ENCODE assay signal across 1 cellular context in the genomic region with DNA sequence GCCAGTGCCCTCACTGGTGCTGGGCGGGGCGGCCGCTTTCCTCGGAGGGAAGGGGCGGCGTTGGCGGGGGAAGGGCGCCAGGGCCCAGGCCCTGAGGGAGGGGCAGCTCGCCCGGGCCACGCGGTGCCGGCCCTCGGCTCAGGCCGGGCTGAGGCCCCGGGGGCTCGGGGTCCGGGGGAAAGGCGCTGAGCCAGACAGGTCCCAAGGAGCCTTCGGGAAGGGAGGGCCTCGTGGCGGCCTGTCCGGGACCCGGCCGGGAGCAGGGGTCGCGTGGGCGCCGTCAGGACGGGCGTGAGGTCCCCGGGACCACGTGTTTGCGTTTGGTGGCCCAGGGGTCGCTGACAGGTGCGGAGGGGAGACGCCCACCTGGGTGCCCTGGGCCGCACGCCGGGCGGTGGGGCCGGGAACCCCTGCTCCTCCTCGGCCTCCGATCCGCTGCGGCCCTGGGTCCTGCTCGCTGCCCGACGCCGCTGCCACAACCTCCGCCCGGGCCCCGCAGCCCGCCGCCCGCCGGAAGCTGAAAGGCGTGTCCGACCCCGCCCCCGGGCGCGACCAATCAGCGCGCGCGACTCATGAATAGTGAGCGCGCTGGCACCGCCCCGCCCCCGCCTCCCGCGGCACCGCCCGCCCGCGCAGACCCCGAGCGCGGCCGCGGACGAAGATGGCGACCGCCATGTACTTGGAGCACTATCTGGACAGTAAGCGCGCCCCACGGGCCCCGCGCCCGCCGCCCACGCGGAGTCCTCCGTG.
A peak's percentile ranks its signal among the peaks of the same experiment; 100 is the strongest.
TF ChIP-seq lines count a peak whose summit lies in the region.

ING5 (plus strand) TSS at position 635 of the 750 bp plus-strand sequence; CDS start at position 662, 27 bp downstream.

TF ChIP-seq in K562, 482 proteins besides CTCF, POLR2A, EP300 and RAD21 (continued from another document):
- TF ChIP-seq, protein P1, sequence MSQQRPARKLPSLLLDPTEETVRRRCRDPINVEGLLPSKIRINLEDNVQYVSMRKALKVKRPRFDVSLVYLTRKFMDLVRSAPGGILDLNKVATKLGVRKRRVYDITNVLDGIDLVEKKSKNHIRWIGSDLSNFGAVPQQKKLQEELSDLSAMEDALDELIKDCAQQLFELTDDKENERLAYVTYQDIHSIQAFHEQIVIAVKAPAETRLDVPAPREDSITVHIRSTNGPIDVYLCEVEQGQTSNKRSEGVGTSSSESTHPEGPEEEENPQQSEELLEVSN (IDR thresholded peaks at IDR 0.05; ENCODE audit: borderline replicate concordance in 1 of 2, extremely low read depth in 1 of 2, insufficient read depth in 1 of 2, insufficient read length in 1 of 2, low read depth in 1 of 2, low read length in 1 of 2, poor library complexity in 1 of 2, severe bottlenecking in 1 of 2) = peak; percentile 46 to 70
- no peak for TF ChIP-seq HDAC6 (IDR thresholded peaks at IDR 0.05; ENCODE audit: low read depth, low read length)
- TF ChIP-seq NR2C2 (CRISPR knock-in tag; IDR thresholded peaks at IDR 0.05) = 0 out of 2 replicates have a peak, but pooled peaks have one; percentile 23
- no peak for TF ChIP-seq NR2C2 (tag; IDR thresholded peaks at IDR 0.05)
- peak; percentile 71 for TF ChIP-seq SAFB (IDR thresholded peaks at IDR 0.05; ENCODE audit: borderline replicate concordance, low read depth, low read length)
- TF ChIP-seq TGIF2 (CRISPR knock-in tag; IDR thresholded peaks at IDR 0.05) = peak; percentile 91
- TF ChIP-seq TBP (optimal IDR thresholded peaks at IDR 0.05; ENCODE audit: low read depth, low read length) = peak; percentile 61
- TF ChIP-seq SNIP1 (IDR thresholded peaks at IDR 0.05; ENCODE audit: low read depth) = no peak
- 0 out of 2 replicates have a peak, but pooled peaks have one; percentile 76 for TF ChIP-seq ZBTB9 (CRISPR knock-in tag; IDR thresholded peaks at IDR 0.05)
- TF ChIP-seq TRIM24 (IDR thresholded peaks at IDR 0.05) = no peak
- TF ChIP-seq NFIX (CRISPR knock-in tag; IDR thresholded peaks at IDR 0.05; ENCODE audit: low read depth) = no peak
- peak; percentile 93 for TF ChIP-seq SAP30 (IDR thresholded peaks at IDR 0.05; ENCODE audit: borderline replicate concordance, insufficient read depth, low read depth, low read length, poor library complexity, severe bottlenecking)
- TF ChIP-seq MIER1 (IDR thresholded peaks at IDR 0.05; ENCODE audit: low read depth) = no peak
- TF ChIP-seq ZNF589 (CRISPR knock-in tag; IDR thresholded peaks at IDR 0.05; ENCODE audit: low read depth) = no peak
- TF ChIP-seq RB1 (IDR thresholded peaks at IDR 0.05; ENCODE audit: low read depth) = peak; percentile 61
- peak; percentile 87 for TF ChIP-seq POLR2G (IDR thresholded peaks at IDR 0.05; ENCODE audit: low read depth, low read length)
